Comparison of ENCODE assay signal across 8 cellular contexts in the genomic region with DNA sequence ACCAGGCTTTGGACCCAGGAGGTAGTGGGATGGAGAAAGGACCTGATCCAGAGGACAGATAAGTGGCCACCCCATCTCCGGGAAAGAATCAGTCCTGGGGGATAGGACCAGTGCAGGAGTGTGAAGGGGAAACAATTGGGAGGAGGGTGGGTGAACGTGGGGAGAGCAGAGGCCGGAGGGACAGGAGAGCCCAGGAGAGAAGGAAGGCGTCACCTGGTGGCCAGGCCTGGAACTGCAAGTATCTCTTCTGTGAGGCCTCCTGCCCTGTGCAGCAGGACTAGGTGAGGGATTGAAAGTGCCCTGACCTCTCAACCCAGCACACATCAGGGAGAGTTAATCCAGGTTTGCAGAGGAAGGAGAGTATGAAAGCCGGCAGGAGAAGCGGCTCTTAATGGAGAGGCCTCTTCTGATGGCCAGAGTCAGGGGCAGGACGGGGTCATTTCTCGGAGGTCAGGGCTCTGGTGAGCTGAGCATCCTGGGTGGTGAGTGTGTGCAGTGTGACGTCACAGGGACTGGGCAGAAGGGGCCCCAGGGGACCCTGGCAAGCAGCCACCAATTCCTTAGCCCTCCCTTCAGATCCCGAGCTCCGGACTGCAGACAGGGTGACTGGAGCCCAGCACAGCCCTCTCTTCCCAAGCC. TPM values are rescaled to one million over a fixed set of nuclear protein-coding genes. Genes with fewer than 3 reads are reported as not detected.
DNase-seq lines count a peak whose midpoint lies in the region; ATAC-seq lines count a peak whose summit lies in the region.

No MANE protein-coding gene starts in this region.

- no peaks in the 10 kb centered on the region for H3K9me3 Mint-ChIP-seq in naive B cell

- H3K36me3 ChIP-seq in NT2/D1 (ENCODE audit: insufficient read depth, insufficient read length, low read length) (no peaks in the 10 kb centered on the region), esophagus (ENCODE audit: control insufficient read depth in 2 of 2, insufficient read depth in 2 of 2, low read length in 1 of 2) (no peaks in the 10 kb centered on the region)

- H3K9ac ChIP-seq in NT2/D1 (ENCODE audit: insufficient read length, low read depth), result peak overlapping the region; percentile 53

- no peaks in the 10 kb centered on the region for H3K36me3 Mint-ChIP-seq in naive B cell

- H3K4me3 Mint-ChIP-seq in naive B cell, result peak overlapping the region in 1 of 8 donors; percentile 21

- ATAC-seq in naive B cell (ENCODE audit: low read depth in 2 of 2) (peak; percentile 39 to 47), HG03439 (IDR thresholded peaks at IDR 0.05; ENCODE audit: unreplicated experiment) (no peak)

- H3K4me1 ChIP-seq in NT2/D1 (ENCODE audit: insufficient read depth, insufficient read length) (peaks cover 3% of the 10 kb centered on the region), esophagus (ENCODE audit: control insufficient read depth in 2 of 2, insufficient read depth in 2 of 2, low read length in 1 of 2) (peaks cover 0 to 16% of the 10 kb centered on the region in 2 donors)

- H3K4me1 Mint-ChIP-seq in naive B cell, result peaks cover 0 to 6% (median 4%) of the 10 kb centered on the region in 3 donors

- WGBS in esophagus, 2 donors, result 32 to 38% methylated on average over 11 of the region's 11 CpGs

- H3K27me3 ChIP-seq in NT2/D1 (ENCODE audit: insufficient read depth, insufficient read length) (no peaks in the 10 kb centered on the region), esophagus (ENCODE audit: control insufficient read depth in 1 of 2, insufficient read depth in 2 of 2, low read length in 2 of 2) (no peaks in the 10 kb centered on the region)

- H3K27ac ChIP-seq in esophagus (ENCODE audit: low read depth in 2 of 2, low read length in 1 of 2), result peak overlapping the region; percentile 35 to 88

- DNase-seq in D341Med (ENCODE audit: low spot score), result peak; percentile 90
- DNase-seq in HPDE6-E6E7 (ENCODE audit: extremely low spot score), result peak; percentile 78
- DNase-seq in NT2/D1 (ENCODE audit: low read depth, low spot score), result peak; percentile 85
- peak; percentile 94 for DNase-seq in activated CD8-positive, alpha-beta memory T cell treated with anti-CD3 and anti-CD28 coated beads, Interleukin-2, amount 50 U/mL, for 48 hours
- peak; percentile 28 for DNase-seq in naive B cell
- DNase-seq in stimulated activated CD8-positive, alpha-beta memory T cell treated with anti-CD3 and anti-CD28 coated beads, Interleukin-7, amount 100 ng/mL, for 4 hours (ENCODE audit: low read depth in 2 of 2), result peak; percentile 26 to 28

- H3K9me3 ChIP-seq in NT2/D1 (ENCODE audit: insufficient read depth, low read length), result no peaks in the 10 kb centered on the region
- no peaks in the 10 kb centered on the region for H3K9me3 ChIP-seq in esophagus (ENCODE audit: control insufficient read depth in 2 of 2, insufficient read depth in 1 of 2, low read depth in 1 of 2, low read length in 1 of 2)

- no peak overlapping the region for H3K27ac Mint-ChIP-seq in naive B cell

- peaks cover 12 to 43% (median 41%) of the 10 kb centered on the region in 3 donors for H3K27me3 Mint-ChIP-seq in naive B cell

- no peak overlapping the region for H3K4me3 ChIP-seq in NT2/D1 (ENCODE audit: insufficient read length, low read depth)
- no peak overlapping the region for H3K4me3 ChIP-seq in esophagus (ENCODE audit: low read depth in 1 of 2, low read length in 2 of 2)

RNA-seq across cellular contexts. Expression of gene LAD1, which starts 9.2 kb away (rescaled TPM):
- polyA plus RNA-seq in esophagus (100 to 1,000 TPM; 275 to 286 TPM), naive B cell (ENCODE audit: low read depth in 6 of 6) (not detected)

RNA-seq across cellular contexts. Expression of gene TNNI1, which starts 13.2 kb away (rescaled TPM):
- under 1 TPM; 0.02 to 0.14 TPM for polyA plus RNA-seq in esophagus
- not detected for polyA plus RNA-seq in naive B cell (ENCODE audit: low read depth in 6 of 6)

RNA-seq across cellular contexts. Expression of gene TNNT2, which starts 30.8 kb away (rescaled TPM):
- polyA plus RNA-seq in esophagus, result 1 to 10 TPM; 7.1 to 7.5 TPM
- not detected for polyA plus RNA-seq in naive B cell (ENCODE audit: low read depth in 6 of 6)

Comparison
In these comparisons a context has a peak if more than half of its experiments do, and no peak if none do; other contexts are left out.
1. DNase-seq: peak in every context shown above with its lines; median percentile 94 in activated CD8-positive, alpha-beta memory T cell treated with anti-CD3 and anti-CD28 coated beads, Interleukin-2, amount 50 U/mL, for 48 hours; 90 in D341Med; 85 in NT2/D1; 78 in HPDE6-E6E7; 28 in naive B cell; 27 in stimulated activated CD8-positive, alpha-beta memory T cell treated with anti-CD3 and anti-CD28 coated beads, Interleukin-7, amount 100 ng/mL, for 4 hours.
2. RNA of gene LAD1, which starts 9.2 kb away (polyA plus RNA-seq): 275 to 286 TPM in esophagus; not detected in naive B cell; every median in the first group is over 100 times any median in the second.
3. RNA of gene TNNT2, which starts 30.8 kb away (polyA plus RNA-seq): 7.1 to 7.5 TPM in esophagus; not detected in naive B cell; every median in the first group is over 4 times any median in the second.